In the genomic region with DNA sequence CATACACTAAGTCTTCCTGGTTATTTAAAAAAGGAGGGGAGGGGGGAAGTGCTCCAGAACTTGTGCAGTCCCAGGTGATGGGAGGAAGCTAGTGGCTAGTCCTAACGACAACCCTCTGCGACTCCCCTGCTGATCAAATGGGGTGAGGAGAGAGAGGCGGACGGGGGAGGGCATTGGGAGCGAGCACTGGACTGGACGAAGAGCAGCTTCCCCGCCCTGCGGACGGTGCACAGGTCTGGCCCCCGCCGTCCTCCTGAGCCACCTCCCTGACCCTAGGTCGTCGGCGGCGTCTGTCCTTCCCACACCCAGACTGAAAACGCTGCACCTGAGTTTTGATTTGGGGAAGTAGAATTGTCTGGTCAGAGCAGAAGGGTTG, we compare ENCODE assay signal across 1 cellular context.
TF ChIP-seq lines count a peak whose summit lies in the region.

No MANE protein-coding gene starts in this region.

TF ChIP-seq in endothelial cell of umbilical vein, 7 proteins besides CTCF, POLR2A, EP300 and RAD21:
- no peak for TF ChIP-seq POLR2AphosphoS5 (IDR thresholded peaks at IDR 0.05; ENCODE audit: insufficient read depth, low read depth, low read length)
- TF ChIP-seq EZH2 (IDR thresholded peaks at IDR 0.05; ENCODE audit: borderline replicate concordance, low read depth, low read length, severe bottlenecking): peak; percentile 20
